In the genomic region with DNA sequence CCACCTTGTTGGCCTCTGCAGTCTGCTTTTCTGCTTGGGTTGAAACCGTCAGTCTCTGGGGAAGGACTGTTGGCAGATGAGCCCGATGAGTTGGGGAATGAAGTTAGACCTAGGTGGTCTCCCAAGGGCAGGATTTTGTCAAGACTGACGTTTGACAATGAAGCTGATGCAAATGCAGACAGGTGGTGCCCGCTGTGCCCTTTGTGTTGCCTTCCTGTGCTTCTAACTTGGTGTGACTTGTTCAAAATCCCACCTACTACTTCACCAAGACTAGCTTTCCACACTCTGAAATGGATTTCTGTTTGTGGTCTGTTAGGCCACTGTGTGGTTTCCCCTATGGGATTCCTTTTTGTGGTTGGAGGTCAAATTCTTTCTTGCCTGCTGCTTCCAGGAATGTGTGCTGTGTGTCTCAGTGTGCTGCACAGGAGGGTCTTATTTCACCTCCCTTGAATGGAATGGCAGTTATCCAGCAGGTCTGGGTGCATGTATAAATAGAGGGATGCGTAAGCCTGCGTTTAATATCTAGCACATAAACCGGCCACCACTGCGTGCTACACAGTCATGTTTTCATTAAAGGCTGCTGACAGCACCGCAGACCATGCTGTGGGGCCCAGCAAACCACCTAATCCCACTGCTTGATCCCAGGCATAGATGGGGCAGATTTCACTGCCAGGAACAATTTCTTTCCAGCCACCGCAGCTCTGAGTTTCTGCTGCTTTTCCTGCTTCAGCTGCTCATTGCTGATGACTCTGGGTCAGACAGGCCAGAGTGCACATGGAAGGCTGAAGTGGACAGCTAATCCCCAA, we compare ENCODE assay signal across 12 cellular contexts. TPM values are rescaled to one million over a fixed set of nuclear protein-coding genes. Genes with fewer than 3 reads are reported as not detected.
DNase-seq lines count a peak whose midpoint lies in the region; ATAC-seq and TF ChIP-seq lines count a peak whose summit lies in the region.
"Had no signal": no experiment of that assay in that cellular context is flagged by ENCODE, and none has a peak within 500 bp of the region (broad histone marks: within the 10 kb centered on the region; RNA-seq: fewer than 3 reads in every experiment).

No MANE protein-coding gene starts in this region.

- H3K36me3 ChIP-seq in heart left ventricle (no peaks in the 10 kb centered on the region), thymus (ENCODE audit: control insufficient read depth, insufficient read depth) (no peaks in the 10 kb centered on the region)

- 60 to 70% (median 64%) methylated on average over 10 of the region's 10 CpGs for WGBS in heart left ventricle, 4 donors
- 55% methylated on average over 10 of the region's 10 CpGs for WGBS in thymus

- H3K9me3 ChIP-seq in heart left ventricle (no peaks in the 10 kb centered on the region), thymus (ENCODE audit: control insufficient read depth) (no peaks in the 10 kb centered on the region)

- H3K27me3 ChIP-seq in heart left ventricle: no peaks in the 10 kb centered on the region
- no peaks in the 10 kb centered on the region for H3K27me3 ChIP-seq in thymus (ENCODE audit: control insufficient read depth, insufficient read depth)
- H3K27me3 ChIP-seq: dorsolateral prefrontal cortex had no signal

- DNase-seq in heart left ventricle (no peak), cardiac septum (ENCODE audit: low spot score) (no peak), iPS DF 19.7 (ENCODE audit: low read depth, low spot score) (peak; percentile 87), NCI-H1417 treated with DMSO at 0.1 percent for 48 hours (lab: John Stamatoyannopoulos, UW) (no peak)
- DNase-seq: CD4-positive, alpha-beta T cell; dorsolateral prefrontal cortex; naive B cell; NK-92 treated with Interleukin-12 subunit alpha and Interleukin-12 subunit beta, amount 100 ng/mL, for 24 hours had no signal

- H3K4me3 ChIP-seq in heart left ventricle (no peak overlapping the region), thymus (ENCODE audit: low read length) (no peak overlapping the region)
- H3K4me3 ChIP-seq: dorsolateral prefrontal cortex had no signal

- intact Hi-C loops in heart left ventricle (cut with DNase I) (loop anchor here in 3 of 10 donors (10.0 kb wide), 1 partner anchor 169 kb away; no protein-coding TSS in a partner anchor), cardiac septum (cut with DNase I) (no loop called here)

- TF ChIP-seq POLR2A in heart left ventricle (IDR thresholded peaks at IDR 0.05): no peak

- peaks cover 0 to 6% (median 0%) of the 10 kb centered on the region in 12 donors for H3K4me1 ChIP-seq in heart left ventricle
- no peaks in the 10 kb centered on the region for H3K4me1 ChIP-seq in thymus (ENCODE audit: control insufficient read depth, insufficient read depth, low read length)

- ATAC-seq in heart left ventricle (peak in 3 of 4 donors; percentile 40 to 56 (median 52)), SK-N-SH treated with all-trans-retinoic acid at 6 μM for 48 hours (peak; percentile 92), GM18907 (IDR thresholded peaks at IDR 0.05; ENCODE audit: unreplicated experiment) (no peak), GM18873 (IDR thresholded peaks at IDR 0.05; ENCODE audit: low FRiP score, unreplicated experiment) (no peak)

- H3K27ac ChIP-seq in heart left ventricle (no peak overlapping the region), thymus (ENCODE audit: low read depth) (peak overlapping the region; percentile 43)
- H3K27ac ChIP-seq: dorsolateral prefrontal cortex had no signal

- TF ChIP-seq CTCF in heart left ventricle (IDR thresholded peaks at IDR 0.05): no peak

TF ChIP-seq in SK-N-SH treated with all-trans-retinoic acid at 6 μM for 48 hours, 23 proteins besides CTCF, POLR2A, EP300 and RAD21:
- TF ChIP-seq ZFP3 (CRISPR knock-in tag; IDR thresholded peaks at IDR 0.05) (no peak), CSDC2 (CRISPR knock-in tag; IDR thresholded peaks at IDR 0.05) (no peak), ZNF70 (CRISPR knock-in tag; IDR thresholded peaks at IDR 0.05) (no peak), SNAI2 (CRISPR knock-in tag; IDR thresholded peaks at IDR 0.05) (no peak), ZFP30 (CRISPR knock-in tag; IDR thresholded peaks at IDR 0.05) (no peak), PPARA (CRISPR knock-in tag; IDR thresholded peaks at IDR 0.05; ENCODE audit: borderline replicate concordance) (no peak), ARNTL (CRISPR knock-in tag; IDR thresholded peaks at IDR 0.05; ENCODE audit: borderline replicate concordance, low read depth) (no peak), ZNF8 (CRISPR knock-in tag; IDR thresholded peaks at IDR 0.05) (no peak), ISL1 (CRISPR knock-in tag; IDR thresholded peaks at IDR 0.05) (no peak), ESRRG (CRISPR knock-in tag; IDR thresholded peaks at IDR 0.05) (no peak), TOX (CRISPR knock-in tag; IDR thresholded peaks at IDR 0.05; ENCODE audit: borderline replicate concordance) (no peak), BACH2 (CRISPR knock-in tag; IDR thresholded peaks at IDR 0.05; ENCODE audit: borderline replicate concordance) (no peak), TCF4 (CRISPR knock-in tag; IDR thresholded peaks at IDR 0.05; ENCODE audit: borderline replicate concordance) (no peak)
- TF ChIP-seq, protein P1, sequence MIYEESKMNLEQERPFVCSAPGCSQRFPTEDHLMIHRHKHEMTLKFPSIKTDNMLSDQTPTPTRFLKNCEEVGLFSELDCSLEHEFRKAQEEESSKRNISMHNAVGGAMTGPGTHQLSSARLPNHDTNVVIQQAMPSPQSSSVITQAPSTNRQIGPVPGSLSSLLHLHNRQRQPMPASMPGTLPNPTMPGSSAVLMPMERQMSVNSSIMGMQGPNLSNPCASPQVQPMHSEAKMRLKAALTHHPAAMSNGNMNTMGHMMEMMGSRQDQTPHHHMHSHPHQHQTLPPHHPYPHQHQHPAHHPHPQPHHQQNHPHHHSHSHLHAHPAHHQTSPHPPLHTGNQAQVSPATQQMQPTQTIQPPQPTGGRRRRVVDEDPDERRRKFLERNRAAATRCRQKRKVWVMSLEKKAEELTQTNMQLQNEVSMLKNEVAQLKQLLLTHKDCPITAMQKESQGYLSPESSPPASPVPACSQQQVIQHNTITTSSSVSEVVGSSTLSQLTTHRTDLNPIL (CRISPR knock-in tag; IDR thresholded peaks at IDR 0.05; ENCODE audit: low read depth): no peak
- TF ChIP-seq, protein P2, sequence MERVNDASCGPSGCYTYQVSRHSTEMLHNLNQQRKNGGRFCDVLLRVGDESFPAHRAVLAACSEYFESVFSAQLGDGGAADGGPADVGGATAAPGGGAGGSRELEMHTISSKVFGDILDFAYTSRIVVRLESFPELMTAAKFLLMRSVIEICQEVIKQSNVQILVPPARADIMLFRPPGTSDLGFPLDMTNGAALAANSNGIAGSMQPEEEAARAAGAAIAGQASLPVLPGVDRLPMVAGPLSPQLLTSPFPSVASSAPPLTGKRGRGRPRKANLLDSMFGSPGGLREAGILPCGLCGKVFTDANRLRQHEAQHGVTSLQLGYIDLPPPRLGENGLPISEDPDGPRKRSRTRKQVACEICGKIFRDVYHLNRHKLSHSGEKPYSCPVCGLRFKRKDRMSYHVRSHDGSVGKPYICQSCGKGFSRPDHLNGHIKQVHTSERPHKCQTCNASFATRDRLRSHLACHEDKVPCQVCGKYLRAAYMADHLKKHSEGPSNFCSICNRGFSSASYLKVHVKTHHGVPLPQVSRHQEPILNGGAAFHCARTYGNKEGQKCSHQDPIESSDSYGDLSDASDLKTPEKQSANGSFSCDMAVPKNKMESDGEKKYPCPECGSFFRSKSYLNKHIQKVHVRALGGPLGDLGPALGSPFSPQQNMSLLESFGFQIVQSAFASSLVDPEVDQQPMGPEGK (CRISPR knock-in tag; IDR thresholded peaks at IDR 0.05; ENCODE audit: borderline replicate concordance): no peak
- TF ChIP-seq, protein P3, sequence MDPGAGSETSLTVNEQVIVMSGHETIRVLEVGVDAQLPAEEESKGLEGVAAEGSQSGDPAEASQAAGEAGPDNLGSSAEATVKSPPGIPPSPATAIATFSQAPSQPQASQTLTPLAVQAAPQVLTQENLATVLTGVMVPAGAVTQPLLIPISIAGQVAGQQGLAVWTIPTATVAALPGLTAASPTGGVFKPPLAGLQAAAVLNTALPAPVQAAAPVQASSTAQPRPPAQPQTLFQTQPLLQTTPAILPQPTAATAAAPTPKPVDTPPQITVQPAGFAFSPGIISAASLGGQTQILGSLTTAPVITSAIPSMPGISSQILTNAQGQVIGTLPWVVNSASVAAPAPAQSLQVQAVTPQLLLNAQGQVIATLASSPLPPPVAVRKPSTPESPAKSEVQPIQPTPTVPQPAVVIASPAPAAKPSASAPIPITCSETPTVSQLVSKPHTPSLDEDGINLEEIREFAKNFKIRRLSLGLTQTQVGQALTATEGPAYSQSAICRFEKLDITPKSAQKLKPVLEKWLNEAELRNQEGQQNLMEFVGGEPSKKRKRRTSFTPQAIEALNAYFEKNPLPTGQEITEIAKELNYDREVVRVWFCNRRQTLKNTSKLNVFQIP (CRISPR knock-in tag; IDR thresholded peaks at IDR 0.05; ENCODE audit: borderline replicate concordance, low read depth): no peak
- TF ChIP-seq, protein P4, sequence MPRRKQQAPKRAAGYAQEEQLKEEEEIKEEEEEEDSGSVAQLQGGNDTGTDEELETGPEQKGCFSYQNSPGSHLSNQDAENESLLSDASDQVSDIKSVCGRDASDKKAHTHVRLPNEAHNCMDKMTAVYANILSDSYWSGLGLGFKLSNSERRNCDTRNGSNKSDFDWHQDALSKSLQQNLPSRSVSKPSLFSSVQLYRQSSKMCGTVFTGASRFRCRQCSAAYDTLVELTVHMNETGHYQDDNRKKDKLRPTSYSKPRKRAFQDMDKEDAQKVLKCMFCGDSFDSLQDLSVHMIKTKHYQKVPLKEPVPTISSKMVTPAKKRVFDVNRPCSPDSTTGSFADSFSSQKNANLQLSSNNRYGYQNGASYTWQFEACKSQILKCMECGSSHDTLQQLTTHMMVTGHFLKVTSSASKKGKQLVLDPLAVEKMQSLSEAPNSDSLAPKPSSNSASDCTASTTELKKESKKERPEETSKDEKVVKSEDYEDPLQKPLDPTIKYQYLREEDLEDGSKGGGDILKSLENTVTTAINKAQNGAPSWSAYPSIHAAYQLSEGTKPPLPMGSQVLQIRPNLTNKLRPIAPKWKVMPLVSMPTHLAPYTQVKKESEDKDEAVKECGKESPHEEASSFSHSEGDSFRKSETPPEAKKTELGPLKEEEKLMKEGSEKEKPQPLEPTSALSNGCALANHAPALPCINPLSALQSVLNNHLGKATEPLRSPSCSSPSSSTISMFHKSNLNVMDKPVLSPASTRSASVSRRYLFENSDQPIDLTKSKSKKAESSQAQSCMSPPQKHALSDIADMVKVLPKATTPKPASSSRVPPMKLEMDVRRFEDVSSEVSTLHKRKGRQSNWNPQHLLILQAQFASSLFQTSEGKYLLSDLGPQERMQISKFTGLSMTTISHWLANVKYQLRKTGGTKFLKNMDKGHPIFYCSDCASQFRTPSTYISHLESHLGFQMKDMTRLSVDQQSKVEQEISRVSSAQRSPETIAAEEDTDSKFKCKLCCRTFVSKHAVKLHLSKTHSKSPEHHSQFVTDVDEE (CRISPR knock-in tag; IDR thresholded peaks at IDR 0.05): no peak

RNA-seq across cellular contexts. Expression of a gene that starts 44.8 kb away (rescaled TPM):
- total RNA-seq in heart left ventricle (1 to 10 TPM in 4 of 9 donors, under 1 TPM in 5; 0.12 to 2.8 (median 0.87) TPM), cardiac septum (3.9 TPM)
- polyA plus RNA-seq in heart left ventricle (1 to 10 TPM in 1 of 2 donors, under 1 TPM in 1; 0.30 to 1.7 TPM), thymus (0.37 TPM)
- total RNA-seq: CD4-positive, alpha-beta T cell had no signal

Comparison
In these comparisons a context has a peak if more than half of its experiments do, and no peak if none do; other contexts are left out.
1. ATAC-seq: peak in heart left ventricle (3 of 4) and SK-N-SH treated with all-trans-retinoic acid at 6 μM for 48 hours (single experiment); none in GM18907 (single experiment) and GM18873 (single experiment).